Comparison of ENCODE assay signal across 8 cellular contexts in genomic region chr9:33024966-33025571, GRCh38. TPM values are rescaled to one million over a fixed set of nuclear protein-coding genes. Genes with fewer than 3 reads are reported as not detected.
A peak's percentile ranks its signal among the peaks of the same experiment; 100 is the strongest.
DNase-seq lines count a peak whose midpoint lies in the region; ATAC-seq, FAIRE-seq and TF ChIP-seq lines count a peak whose summit lies in the region.

DNAJA1 (plus strand) TSS chr9:33025273; CDS start chr9:33026485, 1,212 bp downstream.

- peak within 1 kb of the TSS; percentile 99 for H3K9ac ChIP-seq in adipocyte (ENCODE audit: low read length)

- intact Hi-C loops in cardiac septum (cut with DNase I) (loop anchor here (5.0 to 10.0 kb wide), 3 partner anchors 52 to 640 kb away; partner anchors contain the start of genes ACO1, BAG1 and SMU1), posterior cingulate gyrus (cut with DNase I) (loop anchor here (10.0 kb wide), 1 partner anchor 50 kb away; the partner anchor contains the start of gene SMU1)

- peak; percentile 99 for TF ChIP-seq POLR2A in GM12891 (IDR thresholded peaks at IDR 0.05; ENCODE audit: low read depth, low read length)

- DNase-seq in GM12891 (ENCODE audit: insufficient read length, low spot score) (peak; percentile 82), NCI-H128 (lab: John Stamatoyannopoulos, UW; ENCODE audit: unreplicated experiment) (peak; percentile 87), T-cell (peak; percentile 84 to 97 (median 92)), adipocyte (ENCODE audit: low read depth) (peak; percentile 98), cardiac septum (ENCODE audit: low spot score) (peak; percentile 98), posterior cingulate gyrus (peak; percentile 92 to 100 (median 95)), type B pancreatic cell (ENCODE audit: extremely low spot score, unreplicated experiment) (peak; percentile 98)

- POLR2A ChIA-PET in T-cell (lab: Charles Lee): interaction anchor here (0.6 to 3.1 kb wide), 33 partner anchors 8 to 499 kb away, joined by 3 to 42 read pairs (median 4); partner anchors contain the start of genes APTX (in 2 of the 2), BAG1 (in 1 of the 2), CHMP5 (in 1 of the 2) and NFX1 (in 1 of the 2)

- peaks cover 57% of the 10 kb centered on the region for H3K4me1 ChIP-seq in adipocyte (ENCODE audit: control insufficient read depth, insufficient read depth, low read length)

- FAIRE-seq in GM12891 (lab: Jason Lieb, UNC): peak; percentile 97

- no peak for TF ChIP-seq CTCF in type B pancreatic cell (conservative IDR thresholded peaks at IDR 0.05)

- H3K4me1 Mint-ChIP-seq in T-cell (peaks cover 74 to 83% (median 79%) of the 10 kb centered on the region in 3 donors), type B pancreatic cell (ENCODE audit: unreplicated experiment) (peaks cover 39% of the 10 kb centered on the region)

- no peaks in the 10 kb centered on the region for H3K27me3 Mint-ChIP-seq in T-cell
- H3K27me3 Mint-ChIP-seq in type B pancreatic cell: no peaks in the 10 kb centered on the region

- H3K4me3 ChIP-seq in adipocyte (ENCODE audit: low read length): peak within 1 kb of the TSS; percentile 98

- H3K27ac Mint-ChIP-seq in T-cell (peak within 1 kb of the TSS; percentile 88 to 93), type B pancreatic cell (peak within 1 kb of the TSS; percentile 97)

- ATAC-seq in HG02759 (IDR thresholded peaks at IDR 0.05; ENCODE audit: unreplicated experiment) (peak; percentile 91), T-cell (replicated peaks in 1 of 4) (peak; percentile 85 to 92 (median 90))

- H3K27me3 ChIP-seq in adipocyte (replicated peaks; ENCODE audit: control insufficient read depth, insufficient read depth, low read length): no peaks in the 10 kb centered on the region

- H3K9me3 Mint-ChIP-seq in T-cell (no peaks in the 10 kb centered on the region), type B pancreatic cell (no peaks in the 10 kb centered on the region)

- no peaks in the 10 kb centered on the region for H3K9me3 ChIP-seq in adipocyte (ENCODE audit: control insufficient read depth, low read length)

- H3K36me3 Mint-ChIP-seq in T-cell (peaks cover 25% of the 10 kb centered on the region), type B pancreatic cell (peaks cover 36% of the 10 kb centered on the region)

- peaks cover 27% of the 10 kb centered on the region for H3K36me3 ChIP-seq in adipocyte (ENCODE audit: control insufficient read depth, insufficient read depth, low read length, severe bottlenecking)

- H3K4me3 Mint-ChIP-seq in T-cell (peak within 1 kb of the TSS; percentile 87 to 96 (median 94)), type B pancreatic cell (peak within 1 kb of the TSS; percentile 97)

- CTCF ChIA-PET in T-cell (lab: Charles Lee): interaction anchor here in 1 of 2 donors (0.5 to 1.0 kb wide), 3 partner anchors 31 to 135 kb away, joined by 3 read pairs; no protein-coding TSS in a partner anchor

TF ChIP-seq in GM12891, 5 proteins besides CTCF, POLR2A, EP300 and RAD21:
- TF ChIP-seq PAX5 (IDR thresholded peaks at IDR 0.05; ENCODE audit: insufficient read depth, low read length, severe bottlenecking) (peak; percentile 68), TAF1 (IDR thresholded peaks at IDR 0.05; ENCODE audit: low read depth, low read length) (peak; percentile 97), POU2F2 (IDR thresholded peaks at IDR 0.05; ENCODE audit: low read depth, low read length) (peak; percentile 93), POLR2AphosphoS5 (IDR thresholded peaks at IDR 0.05; ENCODE audit: low read depth, low read length) (peak; percentile 100), SPI1 (IDR thresholded peaks at IDR 0.05; ENCODE audit: low read depth, low read length) (no peak)

RNA-seq across cellular contexts. Expression of gene DNAJA1, which starts in this region (rescaled TPM):
- polyA plus RNA-seq in GM12891 (2012; ENCODE audit: low read depth, missing spikeins): 111 TPM
- total RNA-seq in T-cell: 100 to 1,000 TPM in 2 of 5 donors, 10 to 100 TPM in 3; 66.5 to 170 (median 69.9) TPM
- total RNA-seq in cardiac septum: 87.6 TPM
- total RNA-seq in type B pancreatic cell (ENCODE audit: low replicate concordance): 189 and 223 TPM in 2 replicates

Comparison
In these comparisons a context has a peak if more than half of its experiments do, and no peak if none do; other contexts are left out.
1. Peak in every context shown above with its lines: DNase-seq, ATAC-seq and H3K4me3 ChIP-seq.